Comparison of ENCODE assay signal across 12 cellular contexts in genomic region chr18:31274915-31275314, GRCh38. TPM values are rescaled to one million over a fixed set of nuclear protein-coding genes. Genes with fewer than 3 reads are reported as not detected.
DNase-seq lines count a peak whose midpoint lies in the region; ATAC-seq and TF ChIP-seq lines count a peak whose summit lies in the region.
"Had no signal": no experiment of that assay in that cellular context is flagged by ENCODE, and none has a peak within 500 bp of the region (broad histone marks: within the 10 kb centered on the region; RNA-seq: fewer than 3 reads in every experiment).

No MANE protein-coding gene starts in this region.

- POLR2A ChIA-PET in MCF 10A (lab: Yijun Ruan, JAX), result interaction anchor here (0.5 to 6.5 kb wide), 40 partner anchors 10 to 286 kb away, joined by 3 to 192 read pairs (median 6); partner anchors contain the start of genes DSC3 and DSG3

- peak overlapping the region; percentile 97 for H3K27ac Mint-ChIP-seq in MCF 10A (ENCODE audit: low read depth, unreplicated experiment)
- H3K27ac Mint-ChIP-seq: activated naive CD8-positive, alpha-beta T cell treated with anti-CD3 and anti-CD28 coated beads for 36 hours had no signal

- WGBS in stomach, 5 donors, result 8 to 32% (median 19%) methylated on average over 2 of the region's 2 CpGs

- in situ Hi-C loops in GM13976 (cut with MboI; ENCODE audit: low sequenced_read_pairs, unreplicated experiment), result no loop called here

- peak; percentile 17 for DNase-seq in NCI-H1417 treated with DMSO at 0.1 percent for 48 hours (lab: John Stamatoyannopoulos, UW)
- peak; percentile 99 for DNase-seq in MCF 10A (ENCODE audit: unreplicated experiment)
- peak; percentile 75 to 78 for DNase-seq in left colon
- DNase-seq in stomach, result peak; percentile 76
- no peak for DNase-seq in glomerular visceral epithelial cell (ENCODE audit: extremely low spot score)
- no peak for DNase-seq in GM13976 (ENCODE audit: low spot score)
- DNase-seq in effector memory CD4-positive, alpha-beta T cell, result no peak
- no peak for DNase-seq in activated effector memory CD4-positive, alpha-beta T cell treated with Interleukin-2 at 50 U/mL for 16 hours
- DNase-seq: activated CD4-positive, alpha-beta T cell treated with anti-CD3 and anti-CD28 coated beads, Interleukin-2, amount 50 U/mL, for 1 hour; activated naive CD8-positive, alpha-beta T cell treated with anti-CD3 and anti-CD28 coated beads for 36 hours; NCI-H2171 treated with DMSO at 0.1 percent for 48 hours had no signal

- peaks cover 34% of the 10 kb centered on the region for H3K4me1 Mint-ChIP-seq in MCF 10A (ENCODE audit: insufficient read depth, unreplicated experiment)
- H3K4me1 Mint-ChIP-seq: activated naive CD8-positive, alpha-beta T cell treated with anti-CD3 and anti-CD28 coated beads for 36 hours had no signal

- no peaks in the 10 kb centered on the region for H3K27me3 ChIP-seq in stomach
- H3K27me3 ChIP-seq in effector memory CD4-positive, alpha-beta T cell (replicated peaks; ENCODE audit: control insufficient read depth, insufficient read depth, low read length, poor library complexity, severe bottlenecking), result no peaks in the 10 kb centered on the region

- peaks cover 0 to 5% (median 3%) of the 10 kb centered on the region in 4 donors for H3K4me1 ChIP-seq in stomach
- H3K4me1 ChIP-seq in effector memory CD4-positive, alpha-beta T cell (ENCODE audit: control insufficient read depth, insufficient read depth, low read length, poor library complexity, severe bottlenecking), result no peaks in the 10 kb centered on the region

- ATAC-seq in left colon, result peak; percentile 53

- TF ChIP-seq CTCF in MCF 10A (IDR thresholded peaks at IDR 0.05; ENCODE audit: unreplicated experiment) (no peak), stomach (IDR thresholded peaks at IDR 0.05) (no peak), GM13976 (IDR thresholded peaks at IDR 0.05; ENCODE audit: borderline replicate concordance, control extremely low read depth, extremely low read depth, insufficient read depth, missing control alignments) (no peak)

- no peaks in the 10 kb centered on the region for H3K27me3 Mint-ChIP-seq in MCF 10A (ENCODE audit: insufficient read depth, unreplicated experiment)
- H3K27me3 Mint-ChIP-seq: activated naive CD8-positive, alpha-beta T cell treated with anti-CD3 and anti-CD28 coated beads for 36 hours had no signal

- peak overlapping the region; percentile 59 for H3K4me3 Mint-ChIP-seq in MCF 10A (ENCODE audit: unreplicated experiment)
- H3K4me3 Mint-ChIP-seq: activated naive CD8-positive, alpha-beta T cell treated with anti-CD3 and anti-CD28 coated beads for 36 hours had no signal

- no TSS peak for BruUV-seq in MCF 10A (replicated peaks; lab: Mats Ljungman, UMichigan)

- no peak for TF ChIP-seq EP300 in stomach (IDR thresholded peaks at IDR 0.05)

- H3K27ac ChIP-seq in stomach, result peak overlapping the region in 2 of 5 donors; percentile 13 to 27
- no peak overlapping the region for H3K27ac ChIP-seq in effector memory CD4-positive, alpha-beta T cell (ENCODE audit: insufficient read depth, low read length, poor library complexity, severe bottlenecking)

- H3K9me3 ChIP-seq in stomach, result no peaks in the 10 kb centered on the region
- no peaks in the 10 kb centered on the region for H3K9me3 ChIP-seq in effector memory CD4-positive, alpha-beta T cell (ENCODE audit: control insufficient read depth, low read length)

- TF ChIP-seq POLR2A in stomach (IDR thresholded peaks at IDR 0.05), result no peak

- intact Hi-C loops in MCF 10A (cut with micrococcal nuclease) (loop anchor here (1.0 kb wide), 1 partner anchor 50 kb away; no protein-coding TSS in a partner anchor), left colon (cut with DNase I, micrococcal nuclease) (no loop called here), stomach (cut with DNase I; ENCODE audit: low total_unique reads) (no loop called here)

- no peaks in the 10 kb centered on the region for H3K36me3 ChIP-seq in stomach
- H3K36me3 ChIP-seq in effector memory CD4-positive, alpha-beta T cell (ENCODE audit: control insufficient read depth, insufficient read depth, low read length), result no peaks in the 10 kb centered on the region

- no peaks in the 10 kb centered on the region for H3K36me3 Mint-ChIP-seq in MCF 10A (ENCODE audit: insufficient read depth, unreplicated experiment)
- H3K36me3 Mint-ChIP-seq: activated naive CD8-positive, alpha-beta T cell treated with anti-CD3 and anti-CD28 coated beads for 36 hours had no signal

- CTCF ChIA-PET in MCF 10A (lab: Yijun Ruan, JAX), result interaction anchor here (0.6 to 1.8 kb wide), 10 partner anchors 16 to 527 kb away, joined by 3 to 5 read pairs (median 4); no protein-coding TSS in a partner anchor

- H3K9me3 Mint-ChIP-seq in MCF 10A (ENCODE audit: unreplicated experiment), result no peaks in the 10 kb centered on the region
- H3K9me3 Mint-ChIP-seq: activated naive CD8-positive, alpha-beta T cell treated with anti-CD3 and anti-CD28 coated beads for 36 hours had no signal

- H3K4me3 ChIP-seq in stomach, result no peak overlapping the region
- H3K4me3 ChIP-seq in effector memory CD4-positive, alpha-beta T cell (ENCODE audit: insufficient read depth, low read depth, low read length, poor library complexity, severe bottlenecking), result no peak overlapping the region

RNA-seq across cellular contexts. Expression of gene DSG1, which starts 43.0 kb away (rescaled TPM):
- total RNA-seq in MCF 10A (2022), result not detected in 2 replicates
- total RNA-seq in left colon, result not detected
- total RNA-seq in stomach, result 1 to 10 TPM in 1 of 5 donors, not detected in 4; 1.8 TPM
- under 1 TPM in 1 of 3 donors, not detected in 2; 0.03 TPM for polyA plus RNA-seq in stomach
- total RNA-seq: activated naive CD8-positive, alpha-beta T cell treated with anti-CD3 and anti-CD28 coated beads for 36 hours; lung microvascular endothelial cell had no signal

Comparison
In these comparisons a context has a peak if more than half of its experiments do, and no peak if none do; other contexts are left out.
1. DNase-seq: peak in NCI-H1417 treated with DMSO at 0.1 percent for 48 hours (single experiment), MCF 10A (single experiment), left colon (2 of 2) and stomach (single experiment); none in glomerular visceral epithelial cell (single experiment), GM13976 (single experiment), effector memory CD4-positive, alpha-beta T cell (0 of 3) and activated effector memory CD4-positive, alpha-beta T cell treated with Interleukin-2 at 50 U/mL for 16 hours (single experiment).